Comparison of ENCODE assay signal across 32 cellular contexts in genomic region chr5:2297991-2298390, GRCh38.
"Had no signal": no experiment of that assay in that cellular context is flagged by ENCODE, and none has a peak within 500 bp of the region (broad histone marks: within the 10 kb centered on the region; RNA-seq: fewer than 3 reads in every experiment).

No MANE protein-coding gene starts in this region.

- H3K27ac ChIP-seq: ascending aorta, breast epithelium, cardiac muscle cell, colonic mucosa, dorsolateral prefrontal cortex, esophagus muscularis mucosa, foreskin keratinocyte had no signal

- H3K27me3 Mint-ChIP-seq: activated CD4-positive, alpha-beta memory T cell treated with anti-CD3 and anti-CD28 coated beads, Interleukin-2, amount 10 ng/mL, durations not matched to agents 7 days and 5 days; activated CD4-positive, alpha-beta T cell treated with anti-CD3 and anti-CD28 coated beads, Interleukin-2, amount 10 ng/mL, durations not matched to agents 7 days and 5 days; activated naive CD4-positive, alpha-beta T cell treated with anti-CD3 and anti-CD28 coated beads, Interleukin-2, amount 10 ng/mL, durations not matched to agents 7 days and 5 days; dendritic cell treated with granulocyte-macrophage colony-stimulating factor and Interleukin-4, amounts not matched to agents 40 ng/mL and 50 ng/mL, for 4 days had no signal

- H3K27me3 ChIP-seq: ascending aorta, breast epithelium, cardiac muscle cell, colonic mucosa, foreskin keratinocyte had no signal

- DNase-seq: activated CD4-positive, alpha-beta memory T cell treated with anti-CD3 and anti-CD28 coated beads, Interleukin-2, amount 10 ng/mL, durations not matched to agents 7 days and 5 days; activated CD4-positive, alpha-beta T cell treated with anti-CD3 and anti-CD28 coated beads for 1 hour; activated CD4-positive, alpha-beta T cell treated with anti-CD3 and anti-CD28 coated beads for 4 hours; activated CD4-positive, alpha-beta T cell treated with anti-CD3 and anti-CD28 coated beads, Interleukin-2, amount 10 ng/mL, durations not matched to agents 7 days and 5 days; activated CD4-positive, alpha-beta T cell treated with anti-CD3 and anti-CD28 coated beads, Interleukin-2, amount 50 U/mL, for 4 hours; activated CD8-positive, alpha-beta memory T cell treated with anti-CD3 and anti-CD28 coated beads, Interleukin-2, amount 50 U/mL, for 48 hours; activated gamma-delta T cell; activated naive CD4-positive, alpha-beta T cell; activated naive CD4-positive, alpha-beta T cell treated with anti-CD3 and anti-CD28 coated beads, Interleukin-2, amount 10 ng/mL, durations not matched to agents 7 days and 5 days; activated naive CD8-positive, alpha-beta T cell treated with anti-CD3 and anti-CD28 coated beads, Interleukin-2, amount 10 ng/mL, durations not matched to agents 7 days and 5 days; activated T-cell treated with anti-CD3 and anti-CD28 coated beads for 4 hours; activated T-cell treated with anti-CD3 and anti-CD28 coated beads, Interleukin-2, amount 50 U/mL, for 24 hours; activated T-cell treated with anti-CD3 and anti-CD28 coated beads, Interleukin-2, amount 50 U/mL, for 72 hours; central memory CD4-positive, alpha-beta T cell; cerebellar nuclear complex; colonic mucosa; dorsolateral prefrontal cortex; effector memory CD4-positive, alpha-beta T cell; erythroblast; foreskin keratinocyte; head of caudate nucleus; T-helper 1 cell; T-helper 17 cell; T1000 had no signal

- H3K4me3 ChIP-seq: ascending aorta, breast epithelium, cardiac muscle cell, colonic mucosa, dorsolateral prefrontal cortex, esophagus muscularis mucosa had no signal

- H3K4me1 Mint-ChIP-seq: activated CD4-positive, alpha-beta memory T cell treated with anti-CD3 and anti-CD28 coated beads, Interleukin-2, amount 10 ng/mL, durations not matched to agents 7 days and 5 days; activated CD4-positive, alpha-beta T cell treated with anti-CD3 and anti-CD28 coated beads, Interleukin-2, amount 10 ng/mL, durations not matched to agents 7 days and 5 days; activated naive CD4-positive, alpha-beta T cell treated with anti-CD3 and anti-CD28 coated beads, Interleukin-2, amount 10 ng/mL, durations not matched to agents 7 days and 5 days; activated naive CD8-positive, alpha-beta T cell treated with anti-CD3 and anti-CD28 coated beads, Interleukin-2, amount 10 ng/mL, durations not matched to agents 7 days and 5 days; T-helper 17 cell had no signal

- H3K9me3 ChIP-seq: ascending aorta, breast epithelium, colonic mucosa, esophagus muscularis mucosa had no signal

- H3K36me3 Mint-ChIP-seq: activated naive CD4-positive, alpha-beta T cell treated with anti-CD3 and anti-CD28 coated beads, Interleukin-2, amount 10 ng/mL, durations not matched to agents 7 days and 5 days; activated naive CD4-positive, alpha-beta T cell treated with anti-CD3 and anti-CD28 coated beads, Interleukin-2, amount 50 U/mL, for 72 hours; activated naive CD8-positive, alpha-beta T cell treated with anti-CD3 and anti-CD28 coated beads, Interleukin-2, amount 10 ng/mL, durations not matched to agents 7 days and 5 days; brain had no signal

- ATAC-seq: activated naive CD4-positive, alpha-beta T cell treated with anti-CD3 and anti-CD28 coated beads, Interleukin-2, amount 50 U/mL, for 72 hours; activated T-cell treated with anti-CD3 and anti-CD28 coated beads, Interleukin-2, amount 50 U/mL, for 72 hours; foreskin keratinocyte; T-helper 17 cell had no signal

- H3K27ac Mint-ChIP-seq: activated CD4-positive, alpha-beta memory T cell treated with anti-CD3 and anti-CD28 coated beads, Interleukin-2, amount 10 ng/mL, durations not matched to agents 7 days and 5 days; activated CD4-positive, alpha-beta T cell treated with anti-CD3 and anti-CD28 coated beads, Interleukin-2, amount 10 ng/mL, durations not matched to agents 7 days and 5 days; activated naive CD4-positive, alpha-beta T cell treated with anti-CD3 and anti-CD28 coated beads, Interleukin-2, amount 10 ng/mL, durations not matched to agents 7 days and 5 days; activated naive CD4-positive, alpha-beta T cell treated with anti-CD3 and anti-CD28 coated beads, Interleukin-2, amount 50 U/mL, for 72 hours; activated naive CD8-positive, alpha-beta T cell treated with anti-CD3 and anti-CD28 coated beads, Interleukin-2, amount 10 ng/mL, durations not matched to agents 7 days and 5 days; activated T-cell treated with anti-CD3 and anti-CD28 coated beads, Interleukin-2, amount 50 U/mL, for 24 hours; activated T-cell treated with anti-CD3 and anti-CD28 coated beads, Interleukin-2, amount 50 U/mL, for 72 hours; dendritic cell treated with granulocyte-macrophage colony-stimulating factor and Interleukin-4, amounts not matched to agents 40 ng/mL and 50 ng/mL, for 4 days; T-helper 17 cell; T-helper 2 cell treated with Interferon-gamma antibody and Interleukin-4, amounts not matched to agents 5 μg/mL and 100 μg/mL, for 36 hours had no signal

- H3K9me3 Mint-ChIP-seq: activated CD4-positive, alpha-beta memory T cell treated with anti-CD3 and anti-CD28 coated beads, Interleukin-2, amount 10 ng/mL, durations not matched to agents 7 days and 5 days; activated CD4-positive, alpha-beta T cell treated with anti-CD3 and anti-CD28 coated beads, Interleukin-2, amount 10 ng/mL, durations not matched to agents 7 days and 5 days; activated naive CD4-positive, alpha-beta T cell treated with anti-CD3 and anti-CD28 coated beads, Interleukin-2, amount 10 ng/mL, durations not matched to agents 7 days and 5 days; activated naive CD4-positive, alpha-beta T cell treated with anti-CD3 and anti-CD28 coated beads, Interleukin-2, amount 50 U/mL, for 72 hours; activated naive CD8-positive, alpha-beta T cell treated with anti-CD3 and anti-CD28 coated beads, Interleukin-2, amount 10 ng/mL, durations not matched to agents 7 days and 5 days; activated T-cell treated with anti-CD3 and anti-CD28 coated beads, Interleukin-2, amount 50 U/mL, for 24 hours; activated T-cell treated with anti-CD3 and anti-CD28 coated beads, Interleukin-2, amount 50 U/mL, for 72 hours; dendritic cell treated with granulocyte-macrophage colony-stimulating factor and Interleukin-4, amounts not matched to agents 40 ng/mL and 50 ng/mL, for 4 days; T-helper 2 cell treated with Interferon-gamma antibody and Interleukin-4, amounts not matched to agents 5 μg/mL and 100 μg/mL, for 36 hours had no signal

- H3K4me1 ChIP-seq: ascending aorta, breast epithelium, colonic mucosa, esophagus muscularis mucosa, foreskin keratinocyte had no signal

- H3K36me3 ChIP-seq: ascending aorta, breast epithelium, cardiac muscle cell, colonic mucosa, esophagus muscularis mucosa had no signal

- H3K4me3 Mint-ChIP-seq: activated CD4-positive, alpha-beta memory T cell treated with anti-CD3 and anti-CD28 coated beads, Interleukin-2, amount 10 ng/mL, durations not matched to agents 7 days and 5 days; activated CD4-positive, alpha-beta T cell treated with anti-CD3 and anti-CD28 coated beads, Interleukin-2, amount 10 ng/mL, durations not matched to agents 7 days and 5 days; activated naive CD4-positive, alpha-beta T cell treated with anti-CD3 and anti-CD28 coated beads, Interleukin-2, amount 10 ng/mL, durations not matched to agents 7 days and 5 days; activated naive CD8-positive, alpha-beta T cell treated with anti-CD3 and anti-CD28 coated beads, Interleukin-2, amount 10 ng/mL, durations not matched to agents 7 days and 5 days; activated T-cell treated with anti-CD3 and anti-CD28 coated beads, Interleukin-2, amount 50 U/mL, for 24 hours; activated T-cell treated with anti-CD3 and anti-CD28 coated beads, Interleukin-2, amount 50 U/mL, for 72 hours; brain; dendritic cell treated with granulocyte-macrophage colony-stimulating factor and Interleukin-4, amounts not matched to agents 40 ng/mL and 50 ng/mL, for 4 days; T-helper 17 cell; T-helper 2 cell treated with Interferon-gamma antibody and Interleukin-4, amounts not matched to agents 5 μg/mL and 100 μg/mL, for 36 hours had no signal
